Comparison of ENCODE assay signal across 8 cellular contexts in the genomic region with DNA sequence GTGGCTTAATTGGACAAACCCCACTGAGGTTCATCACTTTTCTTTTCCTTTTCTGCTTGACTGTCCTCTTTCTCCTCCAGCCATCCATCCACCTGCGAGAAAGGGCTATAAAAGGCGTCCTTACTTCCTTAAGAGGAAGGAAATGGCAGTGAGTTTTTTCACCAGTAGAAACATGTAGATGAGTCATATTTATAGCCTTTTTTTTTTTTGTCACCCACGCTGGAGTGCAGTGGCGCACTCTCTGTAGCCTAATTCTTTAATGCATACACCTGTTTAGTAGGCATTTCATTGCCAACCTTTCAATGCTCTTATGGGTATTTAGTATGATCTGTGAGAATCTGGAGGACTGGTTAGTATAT. TPM values are rescaled to one million over a fixed set of nuclear protein-coding genes. Genes with fewer than 3 reads are reported as not detected.
DNase-seq lines count a peak whose midpoint lies in the region; ATAC-seq and TF ChIP-seq lines count a peak whose summit lies in the region.

No MANE protein-coding gene starts in this region.

- DNase-seq in DND-41 (peak; percentile 39), RKO (ENCODE audit: low spot score) (peak; percentile 41), hepatocyte (ENCODE audit: low spot score) (peak; percentile 37), middle frontal gyrus (ENCODE audit: extremely low spot score, low spot score) (no peak), NCI-H345 (lab: John Stamatoyannopoulos, UW) (no peak), BE2C (no peak)

- H3K27ac ChIP-seq in DND-41 (ENCODE audit: low read length) (no peak overlapping the region), hepatocyte (peak overlapping the region; percentile 85)

- no peaks in the 10 kb centered on the region for H4K20me1 ChIP-seq in DND-41 (ENCODE audit: insufficient read depth, low read length)
- no peaks in the 10 kb centered on the region for H4K20me1 ChIP-seq in hepatocyte (ENCODE audit: insufficient read depth, poor library complexity, severe bottlenecking)

- H3K4me3 ChIP-seq in DND-41 (ENCODE audit: low read depth in 1 of 2, low read length in 2 of 2) (no peak overlapping the region), hepatocyte (no peak overlapping the region), BE2C (ENCODE audit: low read depth, low read length) (no peak overlapping the region)

- H3K9me3 ChIP-seq in DND-41 (ENCODE audit: insufficient read depth, low read length, severe bottlenecking) (no peaks in the 10 kb centered on the region), hepatocyte (ENCODE audit: low read depth) (no peaks in the 10 kb centered on the region), BE2C (no peaks in the 10 kb centered on the region)

- TF ChIP-seq CTCF in DND-41 (IDR thresholded peaks at IDR 0.05; ENCODE audit: borderline replicate concordance, extremely low read depth, low read length, poor library complexity, severe bottlenecking) (no peak), hepatocyte (IDR thresholded peaks at IDR 0.05; ENCODE audit: poor library complexity) (no peak), BE2C (IDR thresholded peaks at IDR 0.05; ENCODE audit: low read depth, low read length) (no peak)

- H3K4me1 ChIP-seq in DND-41 (ENCODE audit: insufficient read depth, low read length) = peaks cover 56% of the 10 kb centered on the region
- peaks cover 24% of the 10 kb centered on the region for H3K4me1 ChIP-seq in hepatocyte (ENCODE audit: insufficient read depth)
- H3K4me1 ChIP-seq in BE2C = no peaks in the 10 kb centered on the region

- 80% methylated on average over 4 of the region's 4 CpGs for WGBS in hepatocyte (ENCODE audit: low lambda C conversion rate, missing lambda C conversion rate)

- no peaks in the 10 kb centered on the region for H3K9me2 ChIP-seq in hepatocyte (replicated peaks; ENCODE audit: insufficient read depth)

- H2AFZ ChIP-seq in DND-41 (ENCODE audit: low read depth, low read length) = no peak overlapping the region
- H2AFZ ChIP-seq in hepatocyte = no peak overlapping the region

- H3K79me2 ChIP-seq in DND-41 (ENCODE audit: insufficient read depth, low read length) = no peaks in the 10 kb centered on the region
- no peaks in the 10 kb centered on the region for H3K79me2 ChIP-seq in hepatocyte

- H3K4me2 ChIP-seq in DND-41 (ENCODE audit: insufficient read depth, low read length) (no peak overlapping the region), hepatocyte (peak overlapping the region; percentile 48)

- no peaks in the 10 kb centered on the region for H3K27me3 ChIP-seq in DND-41 (ENCODE audit: insufficient read depth, low read length, poor library complexity)
- H3K27me3 ChIP-seq in hepatocyte = no peaks in the 10 kb centered on the region
- H3K27me3 ChIP-seq in BE2C = no peaks in the 10 kb centered on the region; the same call in none of the 2 replicates

- ATAC-seq in DND-41 (ENCODE audit: insufficient read depth, low read depth) (peak; percentile 60), HG02610 (IDR thresholded peaks at IDR 0.05; ENCODE audit: unreplicated experiment) (peak; percentile 64), GM19324 (IDR thresholded peaks at IDR 0.05; ENCODE audit: low FRiP score, unreplicated experiment) (no peak)

- H3K9ac ChIP-seq in DND-41 (ENCODE audit: low read depth, low read length) = no peak overlapping the region

- H3K36me3 ChIP-seq in DND-41 (ENCODE audit: insufficient read depth, low read length) = no peaks in the 10 kb centered on the region
- no peaks in the 10 kb centered on the region for H3K36me3 ChIP-seq in hepatocyte (replicated peaks; ENCODE audit: insufficient read depth, low read depth)
- H3K36me3 ChIP-seq in BE2C = no peaks in the 10 kb centered on the region

RNA-seq across cellular contexts. Expression of gene IFNGR1, which starts 15.3 kb away (rescaled TPM):
- total RNA-seq in hepatocyte = 123 and 127 TPM in 2 replicates
- 78.8 and 83.6 TPM in 2 replicates for polyA plus RNA-seq in hepatocyte
- polyA plus RNA-seq in BE2C (2012; ENCODE audit: insufficient read depth, insufficient read length, low read depth) = 50.2 TPM

Comparison
In these comparisons a context has a peak if more than half of its experiments do, and no peak if none do; other contexts are left out.
1. DNase-seq: peak in DND-41 (single experiment), RKO (single experiment) and hepatocyte (single experiment); none in middle frontal gyrus (single experiment), NCI-H345 (single experiment) and BE2C (single experiment).